ENCODE assay signal across 25 cellular contexts in the genomic region with DNA sequence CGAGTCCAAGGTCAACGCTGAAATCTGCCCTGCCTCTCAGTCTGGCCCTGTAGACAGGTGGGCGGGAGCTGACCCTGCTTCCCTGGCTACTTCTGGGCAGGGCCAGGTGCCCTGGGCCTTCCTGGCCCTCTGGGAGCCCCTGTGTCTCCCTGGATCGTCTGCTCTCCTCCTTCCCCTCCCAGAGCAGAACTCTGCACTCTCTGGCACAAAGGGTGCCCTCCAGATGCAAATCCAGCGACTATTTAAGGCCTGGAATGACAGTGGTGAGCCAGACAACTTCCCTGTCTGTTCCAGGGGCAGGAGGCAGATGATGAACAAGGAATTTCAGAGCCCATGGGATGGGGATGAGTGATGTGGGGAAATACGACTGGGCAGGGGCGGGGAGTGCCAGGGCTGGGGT.
"Had no signal": no experiment of that assay in that cellular context is flagged by ENCODE, and none has a peak within 500 bp of the region (broad histone marks: within the 10 kb centered on the region; RNA-seq: fewer than 3 reads in every experiment).

No MANE protein-coding gene starts in this region.

- H3K9ac ChIP-seq: parathyroid adenoma had no signal

- H2AFZ ChIP-seq: hepatocyte, parathyroid adenoma had no signal

- H3K9me3 ChIP-seq: lower lobe of right lung, mucosa of descending colon, neutrophil, psoas muscle, stomach, testis, thyroid gland, transverse colon, uterus had no signal

- H3K36me3 ChIP-seq: heart right ventricle, lower lobe of right lung, neutrophil, stomach, thyroid gland, transverse colon, upper lobe of left lung, uterus had no signal

- H3K27ac ChIP-seq: heart right ventricle, hepatocyte, lower lobe of right lung, neutrophil, parathyroid adenoma, psoas muscle, skin epidermis, stomach, testis, thyroid gland, transverse colon, upper lobe of left lung, uterus had no signal

- H3K27me3 ChIP-seq: heart right ventricle, hepatocyte, neutrophil, testis, thyroid gland, transverse colon, upper lobe of left lung, uterus had no signal

- H3K4me1 ChIP-seq: lower lobe of right lung, parathyroid adenoma, psoas muscle, stomach, testis, upper lobe of left lung, uterus had no signal

- H3K79me2 ChIP-seq: hepatocyte, parathyroid adenoma had no signal

- DNase-seq: heart right ventricle; islet precursor cell; lower lobe of right lung; midbrain; mucosa of descending colon; naive thymus-derived CD4-positive, alpha-beta T cell; occipital lobe; psoas muscle; stimulated activated CD4-positive, alpha-beta T cell treated with anti-CD3 and anti-CD28 coated beads, Interleukin-12 subunit alpha, Interleukin-12 subunit beta, amount 100 ng/mL, for 4 hours; stimulated activated CD4-positive, alpha-beta T cell treated with anti-CD3 and anti-CD28 coated beads, Interleukin-15, amount 100 ng/mL, for 24 hours; stimulated activated CD4-positive, alpha-beta T cell treated with anti-CD3 and anti-CD28 coated beads, Interleukin-2, amount 100 ng/mL, for 24 hours; stimulated activated CD4-positive, alpha-beta T cell treated with anti-CD3 and anti-CD28 coated beads, Interleukin-4, amount 100 ng/mL, for 1 hour; stimulated activated naive B cell treated with anti-CD40 and anti-IgM and Interleukin-4, amounts not matched to agents 10 μg/mL and 1 μg/mL and 100 μg/mL, for 72 hours; stimulated activated naive CD8-positive, alpha-beta T cell treated with anti-CD3 and anti-CD28 coated beads, Interleukin-15, Interleukin-2, amounts not matched to agents 100 U/mL and 50 U/mL, for 24 hours; stomach; testis; thyroid gland; transverse colon; upper lobe of left lung; uterus had no signal

- H3K4me3 ChIP-seq: heart right ventricle, hepatocyte, lower lobe of right lung, mucosa of descending colon, psoas muscle, skin epidermis, stomach, testis, thyroid gland, transverse colon, upper lobe of left lung, uterus had no signal

- H3K4me2 ChIP-seq: hepatocyte had no signal

- ATAC-seq: lower lobe of right lung; mucosa of descending colon; naive thymus-derived CD4-positive, alpha-beta T cell; natural killer cell treated with Interleukin-12 subunit alpha and Interleukin-12 subunit beta and Interleukin-15 and Interleukin-18, amount 100 ng/mL, for 72 hours; psoas muscle; stimulated activated naive B cell treated with anti-CD40 and anti-IgM and Interleukin-4, amounts not matched to agents 10 μg/mL and 1 μg/mL and 100 μg/mL, for 72 hours; stimulated activated naive CD8-positive, alpha-beta T cell treated with anti-CD3 and anti-CD28 coated beads, Interleukin-15, Interleukin-2, amounts not matched to agents 100 U/mL and 50 U/mL, for 24 hours had no signal
